13 cellular contexts compared by ENCODE assay signal in genomic region chr11:8811571-8811970, GRCh38.
DNase-seq lines count a peak whose midpoint lies in the region; ATAC-seq and TF ChIP-seq lines count a peak whose summit lies in the region.
"Had no signal": no experiment of that assay in that cellular context is flagged by ENCODE, and none has a peak within 500 bp of the region (broad histone marks: within the 10 kb centered on the region; RNA-seq: fewer than 3 reads in every experiment).

No MANE protein-coding gene starts in this region.

- peaks cover 19% of the 10 kb centered on the region for H3K27me3 Mint-ChIP-seq in activated CD4-positive, alpha-beta memory T cell treated with anti-CD3 and anti-CD28 coated beads for 36 hours

- no peaks in the 10 kb centered on the region for H3K9me3 Mint-ChIP-seq in activated CD4-positive, alpha-beta memory T cell treated with anti-CD3 and anti-CD28 coated beads for 36 hours

- peaks cover 5% of the 10 kb centered on the region for H3K4me1 Mint-ChIP-seq in activated CD4-positive, alpha-beta memory T cell treated with anti-CD3 and anti-CD28 coated beads for 36 hours (ENCODE audit: low read depth)

- no peak overlapping the region for H3K4me3 Mint-ChIP-seq in activated CD4-positive, alpha-beta memory T cell treated with anti-CD3 and anti-CD28 coated beads for 36 hours

- intact Hi-C loops in psoas muscle (cut with DNase I): loop anchor here (2.0 to 10.0 kb wide), 3 partner anchors 123 to 153 kb away; partner anchors contain the start of genes RPL27A (in 1 of the 2), TMEM9B (in 1 of the 2) and TRIM66 (in 1 of the 2)
- intact Hi-C loops in activated CD4-positive, alpha-beta memory T cell treated with anti-CD3 and anti-CD28 coated beads for 36 hours (cut with micrococcal nuclease): loop anchor here (5.0 to 10.0 kb wide), 2 partner anchors 146 to 217 kb away; partner anchors contain the start of gene STK33

- H3K4me1 ChIP-seq in adipocyte (ENCODE audit: control insufficient read depth, insufficient read depth, low read length) (peaks cover 76% of the 10 kb centered on the region), gastroesophageal sphincter (peaks cover 6 to 62% (median 21%) of the 10 kb centered on the region in 3 donors), psoas muscle (peaks cover 31% of the 10 kb centered on the region), BE2C (no peaks in the 10 kb centered on the region)

- H3K27me3 ChIP-seq in adipocyte (replicated peaks; ENCODE audit: control insufficient read depth, insufficient read depth, low read length) (no peaks in the 10 kb centered on the region), gastroesophageal sphincter (no peaks in the 10 kb centered on the region), psoas muscle (ENCODE audit: insufficient read depth in 3 of 3, low read length in 2 of 3) (no peaks in the 10 kb centered on the region), BE2C (no peaks in the 10 kb centered on the region)

- H3K36me3 ChIP-seq in adipocyte (ENCODE audit: control insufficient read depth, insufficient read depth, low read length, severe bottlenecking): no peaks in the 10 kb centered on the region
- no peaks in the 10 kb centered on the region for H3K36me3 ChIP-seq in gastroesophageal sphincter
- no peaks in the 10 kb centered on the region for H3K36me3 ChIP-seq in psoas muscle (ENCODE audit: insufficient read depth in 1 of 2, low read depth in 1 of 2)
- no peaks in the 10 kb centered on the region for H3K36me3 ChIP-seq in BE2C

- peak; percentile 25 for DNase-seq in AG08396 (ENCODE audit: low spot score)
- DNase-seq in adipocyte (ENCODE audit: low read depth): peak; percentile 69
- DNase-seq in psoas muscle: no peak
- no peak for DNase-seq in NCI-H345 (lab: John Stamatoyannopoulos, UW)
- no peak for DNase-seq in stimulated activated CD4-positive, alpha-beta T cell treated with anti-CD3 and anti-CD28 coated beads, Interleukin-4, amount 100 ng/mL, for 1 hour
- DNase-seq in activated CD4-positive, alpha-beta memory T cell treated with anti-CD3 and anti-CD28 coated beads for 36 hours: no peak
- no peak for DNase-seq in BE2C
- DNase-seq: amniotic stem cell; foreskin melanocyte; naive thymus-derived CD4-positive, alpha-beta T cell; NCI-H1417; stimulated activated CD4-positive, alpha-beta T cell treated with anti-CD3 and anti-CD28 coated beads, Interleukin-2, amount 100 ng/mL, for 24 hours had no signal

- CTCF ChIA-PET in activated CD4-positive, alpha-beta memory T cell treated with anti-CD3 and anti-CD28 coated beads for 36 hours (lab: Charles Lee): interaction anchor here (0.6 to 1.0 kb wide), 2 partner anchors 116 to 243 kb away, joined by 3 read pairs; no protein-coding TSS in a partner anchor

- no peak for TF ChIP-seq POLR2A in gastroesophageal sphincter (IDR thresholded peaks at IDR 0.05)

- H3K4me3 ChIP-seq in adipocyte (ENCODE audit: low read length) (peak overlapping the region; percentile 88), gastroesophageal sphincter (peak overlapping the region in 1 of 2 donors; percentile 71), psoas muscle (peak overlapping the region; percentile 73), BE2C (ENCODE audit: low read depth, low read length) (no peak overlapping the region)

- TF ChIP-seq CTCF in gastroesophageal sphincter (IDR thresholded peaks at IDR 0.05) (no peak), psoas muscle (IDR thresholded peaks at IDR 0.05) (no peak), BE2C (IDR thresholded peaks at IDR 0.05; ENCODE audit: low read depth, low read length) (no peak)

- TF ChIP-seq EP300 in gastroesophageal sphincter (IDR thresholded peaks at IDR 0.05): no peak

- POLR2A ChIA-PET in activated CD4-positive, alpha-beta memory T cell treated with anti-CD3 and anti-CD28 coated beads for 36 hours (lab: Charles Lee): no interaction called here

- H3K27ac ChIP-seq in gastroesophageal sphincter (peak overlapping the region; percentile 91 to 99 (median 96)), psoas muscle (peak overlapping the region; percentile 77)

- H3K9me3 ChIP-seq in adipocyte (ENCODE audit: control insufficient read depth, low read length) (no peaks in the 10 kb centered on the region), gastroesophageal sphincter (no peaks in the 10 kb centered on the region), psoas muscle (no peaks in the 10 kb centered on the region), BE2C (no peaks in the 10 kb centered on the region)

- peak overlapping the region; percentile 91 for H3K9ac ChIP-seq in adipocyte (ENCODE audit: low read length)

- no peak overlapping the region for H3K27ac Mint-ChIP-seq in activated CD4-positive, alpha-beta memory T cell treated with anti-CD3 and anti-CD28 coated beads for 36 hours
- H3K27ac Mint-ChIP-seq: naive thymus-derived CD4-positive, alpha-beta T cell had no signal

- 69 to 83% methylated on average over 1 of the region's 1 CpG for WGBS in gastroesophageal sphincter (ENCODE audit: low coverage in 1 of 2), 2 donors
- 92 to 97% (median 95%) methylated on average over 1 of the region's 1 CpG for WGBS in psoas muscle, 3 donors

- ATAC-seq in gastroesophageal sphincter (no peak), psoas muscle (no peak)
- ATAC-seq: naive thymus-derived CD4-positive, alpha-beta T cell had no signal

- H3K36me3 Mint-ChIP-seq in activated CD4-positive, alpha-beta memory T cell treated with anti-CD3 and anti-CD28 coated beads for 36 hours: no peaks in the 10 kb centered on the region
- H3K36me3 Mint-ChIP-seq: naive thymus-derived CD4-positive, alpha-beta T cell had no signal

Comparison
In these comparisons a context has a peak if more than half of its experiments do, and no peak if none do; other contexts are left out.
1. DNase-seq: peak in AG08396 (single experiment) and adipocyte (single experiment); none in psoas muscle (0 of 2), NCI-H345 (single experiment), stimulated activated CD4-positive, alpha-beta T cell treated with anti-CD3 and anti-CD28 coated beads, Interleukin-4, amount 100 ng/mL, for 1 hour (single experiment), activated CD4-positive, alpha-beta memory T cell treated with anti-CD3 and anti-CD28 coated beads for 36 hours (single experiment) and BE2C (single experiment).